In the genomic region with DNA sequence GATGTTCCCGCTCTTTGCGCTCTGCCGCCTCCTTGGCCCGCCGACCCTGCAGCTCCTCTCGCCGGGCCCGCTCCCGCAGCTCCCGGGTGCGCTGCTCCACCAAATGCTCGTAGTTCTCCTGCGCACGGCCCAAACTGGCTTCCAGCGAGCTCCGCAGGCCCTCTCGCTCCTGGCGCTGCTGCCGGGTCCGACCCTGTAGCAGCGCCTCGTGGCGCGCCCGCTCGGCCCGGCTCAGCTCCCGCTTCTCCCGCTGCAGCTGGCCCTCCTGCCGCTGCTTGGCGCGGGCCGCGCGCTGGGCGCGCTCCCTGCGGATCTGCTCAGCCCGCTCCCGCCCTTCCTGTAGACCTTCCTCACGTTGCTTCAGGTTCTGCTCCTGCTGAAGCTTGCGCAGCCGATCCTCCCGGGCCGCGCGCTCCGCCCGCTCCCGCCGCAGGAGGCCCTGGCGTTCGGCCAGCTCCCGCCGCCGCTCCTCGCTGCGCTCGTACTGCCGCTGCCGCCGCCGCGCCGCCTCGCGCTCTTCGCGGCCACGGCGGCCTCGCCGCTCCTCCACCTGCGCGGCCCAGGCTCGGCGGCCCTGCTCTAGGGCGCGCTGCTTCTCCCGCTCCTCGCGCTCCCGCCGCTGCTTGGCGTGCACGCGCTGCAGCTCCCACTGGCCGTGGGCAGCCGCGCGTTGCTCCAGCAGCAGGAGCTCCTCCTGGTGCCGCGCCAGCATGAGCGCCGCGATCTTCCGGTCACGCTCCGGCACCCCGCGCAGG, we compare ENCODE assay signal across 8 cellular contexts. TPM values are rescaled to one million over a fixed set of nuclear protein-coding genes. Genes with fewer than 3 reads are reported as not detected.
A peak's percentile ranks its signal among the peaks of the same experiment; 100 is the strongest.
DNase-seq lines count a peak whose midpoint lies in the region; ATAC-seq and TF ChIP-seq lines count a peak whose summit lies in the region.

No MANE protein-coding gene starts in this region.

- no peaks in the 10 kb centered on the region for H3K36me3 ChIP-seq in SK-N-SH (replicated peaks in 1 of 2; ENCODE audit: control insufficient read depth in 1 of 2, insufficient read depth in 2 of 2, low read length in 1 of 2)
- no peaks in the 10 kb centered on the region for H3K36me3 ChIP-seq in hepatocyte (replicated peaks; ENCODE audit: insufficient read depth, low read depth)
- H3K36me3 ChIP-seq in stomach smooth muscle (ENCODE audit: control insufficient read depth in 2 of 2, insufficient read depth in 2 of 2, low read length in 2 of 2), result no peaks in the 10 kb centered on the region

- no peaks in the 10 kb centered on the region for H3K79me2 ChIP-seq in SK-N-SH (ENCODE audit: insufficient read depth)
- no peaks in the 10 kb centered on the region for H3K79me2 ChIP-seq in hepatocyte

- H2AFZ ChIP-seq in SK-N-SH (ENCODE audit: low read depth) (no peak overlapping the region), hepatocyte (no peak overlapping the region)

- no peaks in the 10 kb centered on the region for H3K4me1 Mint-ChIP-seq in WTC11

- peaks cover 0 to 2% of the 10 kb centered on the region in 2 experiments; a peak in 1 of 4 replicates for H3K4me1 ChIP-seq in SK-N-SH (ENCODE audit: control insufficient read depth in 1 of 2, insufficient read depth in 2 of 2, low read depth in 1 of 2, low read length in 1 of 2)
- H3K4me1 ChIP-seq in hepatocyte (ENCODE audit: insufficient read depth), result peaks cover 6% of the 10 kb centered on the region
- H3K4me1 ChIP-seq in stomach smooth muscle (ENCODE audit: control insufficient read depth, insufficient read depth, low read length), result peaks cover 34% of the 10 kb centered on the region

- H3K9me3 ChIP-seq in SK-N-SH (no peaks in the 10 kb centered on the region), hepatocyte (ENCODE audit: low read depth) (no peaks in the 10 kb centered on the region), stomach smooth muscle (ENCODE audit: control insufficient read depth in 2 of 2, low read length in 2 of 2) (no peaks in the 10 kb centered on the region)

- peaks cover 2% of the 10 kb centered on the region; the same call in 1 of the 2 replicates for H3K36me3 Mint-ChIP-seq in WTC11

- H3K9ac ChIP-seq in SK-N-SH (no peak overlapping the region), stomach smooth muscle (ENCODE audit: low read length in 2 of 2) (no peak overlapping the region)

- WGBS in SK-N-SH (ENCODE audit: low lambda C conversion rate), result 35% methylated on average over 46 of the region's 101 CpGs
- 40% methylated on average over 75 of the region's 101 CpGs for WGBS in hepatocyte (ENCODE audit: low lambda C conversion rate, missing lambda C conversion rate)

- H3K4me3 ChIP-seq in SK-N-SH (ENCODE audit: low read depth in 2 of 2, low read length in 1 of 2) (peak overlapping the region; percentile 31 to 32; a peak in 3 of 4 replicates), hepatocyte (no peak overlapping the region), stomach smooth muscle (ENCODE audit: low read length in 2 of 2) (peak overlapping the region; percentile 44 to 67)

- H3K4me2 ChIP-seq in SK-N-SH (peak overlapping the region; percentile 67; the same call in 1 of the 2 replicates), hepatocyte (peak overlapping the region; percentile 84)

- TF ChIP-seq RAD21 in SK-N-SH (IDR thresholded peaks at IDR 0.05; ENCODE audit: low read length), result no peak

- ATAC-seq in SK-N-SH treated with all-trans-retinoic acid at 6 μM for 48 hours, result no peak
- peak; percentile 17 for ATAC-seq in WTC11
- no peak for ATAC-seq in GM18873 (IDR thresholded peaks at IDR 0.05; ENCODE audit: low FRiP score, unreplicated experiment)

- no peak for TF ChIP-seq EP300 in SK-N-SH (IDR thresholded peaks at IDR 0.05; ENCODE audit: borderline replicate concordance in 1 of 2, low read depth in 1 of 2, low read length in 1 of 2)

- POLR2A ChIA-PET in SK-N-SH (lab: Yijun Ruan, JAX) (interaction anchor here (1.3 kb wide), 1 partner anchor 12 kb away, joined by 4 read pairs; no protein-coding TSS in a partner anchor), WTC11 (lab: Charles Lee) (interaction anchor here (1.0 to 1.2 kb wide), 2 partner anchors 8 to 36 kb away, joined by 3 to 4 read pairs; no protein-coding TSS in a partner anchor)

- no peaks in the 10 kb centered on the region for H3K9me2 ChIP-seq in SK-N-SH
- H3K9me2 ChIP-seq in hepatocyte (replicated peaks; ENCODE audit: insufficient read depth), result no peaks in the 10 kb centered on the region

- H3K27me3 Mint-ChIP-seq in WTC11 (ENCODE audit: low read depth), result peaks cover 81% of the 10 kb centered on the region

- H3K4me3 Mint-ChIP-seq in WTC11, result peak overlapping the region; percentile 49

- TF ChIP-seq CTCF in SK-N-SH (IDR thresholded peaks at IDR 0.05) (no peak), WTC11 (IDR thresholded peaks at IDR 0.05) (no peak), hepatocyte (IDR thresholded peaks at IDR 0.05; ENCODE audit: poor library complexity) (no peak)

- H3K27me3 ChIP-seq in SK-N-SH (ENCODE audit: insufficient read depth) (peaks cover 30% of the 10 kb centered on the region), hepatocyte (peaks cover 69% of the 10 kb centered on the region), stomach smooth muscle (ENCODE audit: control insufficient read depth in 1 of 2, insufficient read depth in 2 of 2, low read length in 2 of 2) (peaks cover 56 to 81% of the 10 kb centered on the region in 2 donors)

- CTCF ChIA-PET in SK-N-SH (lab: Yijun Ruan, JAX), result interaction anchor here (0.9 to 12.6 kb wide), 14 partner anchors 8 to 343 kb away, joined by 3 to 368 read pairs (median 6); no protein-coding TSS in a partner anchor
- CTCF ChIA-PET in WTC11 (lab: Charles Lee), result interaction anchor here (0.7 to 5.9 kb wide), 15 partner anchors 8 to 247 kb away, joined by 3 to 130 read pairs (median 5); partner anchors contain the start of gene PLEKHD1

- H3K27ac ChIP-seq in SK-N-SH (ENCODE audit: low read depth in 2 of 2, low read length in 1 of 2) (no peak overlapping the region), hepatocyte (no peak overlapping the region), stomach smooth muscle (ENCODE audit: low read length) (no peak overlapping the region)

- no peaks in the 10 kb centered on the region for H4K20me1 ChIP-seq in SK-N-SH (ENCODE audit: insufficient read depth)
- no peaks in the 10 kb centered on the region for H4K20me1 ChIP-seq in hepatocyte (ENCODE audit: insufficient read depth, poor library complexity, severe bottlenecking)

- H3K9me3 Mint-ChIP-seq in WTC11, result no peaks in the 10 kb centered on the region

- H3K27ac Mint-ChIP-seq in WTC11, result no peak overlapping the region

- no peaks in the 10 kb centered on the region for H3F3A ChIP-seq in SK-N-SH (replicated peaks; ENCODE audit: insufficient read depth)

- DNase-seq in SK-N-SH, result peak; percentile 84
- peak; percentile 61 for DNase-seq in WTC11 (ENCODE audit: low spot score)
- peak; percentile 67 for DNase-seq in hepatocyte (ENCODE audit: low spot score)
- no peak for DNase-seq in NOMO-1 (lab: John Stamatoyannopoulos, UW; ENCODE audit: unreplicated experiment in 2 of 2)
- no peak for DNase-seq in AG08395 (ENCODE audit: low spot score)

TF ChIP-seq in SK-N-SH, 30 proteins besides CTCF, POLR2A, EP300 and RAD21 (continues in another document):
- TF ChIP-seq FOSL2 (IDR thresholded peaks at IDR 0.05; ENCODE audit: borderline replicate concordance, low read depth), result no peak

TF ChIP-seq in SK-N-SH treated with all-trans-retinoic acid at 6 μM for 48 hours, 23 proteins besides CTCF, POLR2A, EP300 and RAD21 (continues in another document):
- TF ChIP-seq ZFP30 (CRISPR knock-in tag; IDR thresholded peaks at IDR 0.05) (no peak), CSDC2 (CRISPR knock-in tag; IDR thresholded peaks at IDR 0.05) (no peak)
- TF ChIP-seq, protein P1, sequence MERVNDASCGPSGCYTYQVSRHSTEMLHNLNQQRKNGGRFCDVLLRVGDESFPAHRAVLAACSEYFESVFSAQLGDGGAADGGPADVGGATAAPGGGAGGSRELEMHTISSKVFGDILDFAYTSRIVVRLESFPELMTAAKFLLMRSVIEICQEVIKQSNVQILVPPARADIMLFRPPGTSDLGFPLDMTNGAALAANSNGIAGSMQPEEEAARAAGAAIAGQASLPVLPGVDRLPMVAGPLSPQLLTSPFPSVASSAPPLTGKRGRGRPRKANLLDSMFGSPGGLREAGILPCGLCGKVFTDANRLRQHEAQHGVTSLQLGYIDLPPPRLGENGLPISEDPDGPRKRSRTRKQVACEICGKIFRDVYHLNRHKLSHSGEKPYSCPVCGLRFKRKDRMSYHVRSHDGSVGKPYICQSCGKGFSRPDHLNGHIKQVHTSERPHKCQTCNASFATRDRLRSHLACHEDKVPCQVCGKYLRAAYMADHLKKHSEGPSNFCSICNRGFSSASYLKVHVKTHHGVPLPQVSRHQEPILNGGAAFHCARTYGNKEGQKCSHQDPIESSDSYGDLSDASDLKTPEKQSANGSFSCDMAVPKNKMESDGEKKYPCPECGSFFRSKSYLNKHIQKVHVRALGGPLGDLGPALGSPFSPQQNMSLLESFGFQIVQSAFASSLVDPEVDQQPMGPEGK (CRISPR knock-in tag; IDR thresholded peaks at IDR 0.05; ENCODE audit: borderline replicate concordance), result no peak

TF ChIP-seq in WTC11, 78 proteins besides CTCF, POLR2A, EP300 and RAD21:
- peak; percentile 12; the same call in 1 of the 2 replicates for TF ChIP-seq TP53 (CRISPR knock-in tag; IDR thresholded peaks at IDR 0.05)
- TF ChIP-seq JUN (CRISPR knock-in tag; IDR thresholded peaks at IDR 0.05), result no peak
- no peak for TF ChIP-seq ELF4 (CRISPR knock-in tag; IDR thresholded peaks at IDR 0.05; ENCODE audit: low read depth)
- TF ChIP-seq ZNF317 (CRISPR knock-in tag; IDR thresholded peaks at IDR 0.05; ENCODE audit: borderline replicate concordance, low read depth), result no peak
- TF ChIP-seq NR2C2 (CRISPR knock-in tag; IDR thresholded peaks at IDR 0.05), result no peak

RNA-seq across cellular contexts. Expression of gene CCDC177, which starts 2.6 kb away (rescaled TPM):
- not detected in 2 replicates for polyA plus RNA-seq in SK-N-SH (2012; rRNA removed)
- not detected in 2 replicates for polyA plus RNA-seq in SK-N-SH (2012; cell fraction: cytosol; rRNA removed)
- not detected in 2 replicates for polyA plus RNA-seq in SK-N-SH (2012; cell fraction: nucleus; rRNA removed)
- total RNA-seq in WTC11 (2021), result 1.7 to 2.2 TPM (median 2.1 TPM) in 3 replicates
- total RNA-seq in hepatocyte, result 0.23 TPM in 1 of 2 replicates, not detected in the other
- not detected in 2 replicates for polyA plus RNA-seq in hepatocyte

RNA-seq across cellular contexts. Expression of gene SUSD6, which starts 39.3 kb away (rescaled TPM):
- 8.5 and 9.5 TPM in 2 replicates for polyA plus RNA-seq in SK-N-SH (2012; rRNA removed)
- polyA plus RNA-seq in SK-N-SH (2012; cell fraction: cytosol; rRNA removed), result 5.2 and 7.2 TPM in 2 replicates
- 16.8 and 20.7 TPM in 2 replicates for polyA plus RNA-seq in SK-N-SH (2012; cell fraction: nucleus; rRNA removed)
- total RNA-seq in WTC11 (2021), result 6.6 to 10.1 TPM (median 8.1 TPM) in 3 replicates
- 16.2 and 28.4 TPM in 2 replicates for total RNA-seq in hepatocyte
- 15.7 and 16.3 TPM in 2 replicates for polyA plus RNA-seq in hepatocyte

Comparison
In these comparisons a context has a peak if more than half of its experiments do, and no peak if none do; other contexts are left out.
1. DNase-seq: peak in SK-N-SH (single experiment), WTC11 (single experiment) and hepatocyte (single experiment); none in NOMO-1 (0 of 2) and AG08395 (single experiment).